8 cellular contexts compared by ENCODE assay signal in genomic region chr6:43247115-43247999, GRCh38. TPM values are rescaled to one million over a fixed set of nuclear protein-coding genes. Genes with fewer than 3 reads are reported as not detected.
DNase-seq lines count a peak whose midpoint lies in the region; ATAC-seq and TF ChIP-seq lines count a peak whose summit lies in the region.

No MANE protein-coding gene starts in this region.

- no peaks in the 10 kb centered on the region for H3K9me3 ChIP-seq in HUES48 (ENCODE audit: control insufficient read depth, insufficient read depth, low read length)
- H3K9me3 ChIP-seq in PC-9 (ENCODE audit: insufficient read depth, low read depth): no peaks in the 10 kb centered on the region

- H3K27me3 ChIP-seq in HUES48 (ENCODE audit: control insufficient read depth, insufficient read depth, low read length) (peaks cover 43% of the 10 kb centered on the region), PC-9 (ENCODE audit: insufficient read depth, low read depth) (peaks cover 26% of the 10 kb centered on the region)

- no peaks in the 10 kb centered on the region for H3K36me3 Mint-ChIP-seq in activated T-helper 17 cell treated with anti-CD3 and anti-CD28 coated beads, Interleukin-2, amount 50 U/mL, for 72 hours (ENCODE audit: low read depth)
- H3K36me3 Mint-ChIP-seq in natural killer cell treated with Interleukin-12 subunit alpha and Interleukin-12 subunit beta and Interleukin-15 and Interleukin-18, amount 100 ng/mL, for 72 hours: no peaks in the 10 kb centered on the region

- no peaks in the 10 kb centered on the region for H3K9me2 ChIP-seq in PC-9 (ENCODE audit: insufficient read depth)

- H3K4me3 Mint-ChIP-seq in activated T-helper 17 cell treated with anti-CD3 and anti-CD28 coated beads, Interleukin-2, amount 50 U/mL, for 72 hours: peak overlapping the region; percentile 95
- H3K4me3 Mint-ChIP-seq in natural killer cell treated with Interleukin-12 subunit alpha and Interleukin-12 subunit beta and Interleukin-15 and Interleukin-18, amount 100 ng/mL, for 72 hours: peak overlapping the region; percentile 86

- no peaks in the 10 kb centered on the region for H4K20me1 ChIP-seq in PC-9 (ENCODE audit: insufficient read depth)

- no peaks in the 10 kb centered on the region for H3K79me2 ChIP-seq in PC-9 (ENCODE audit: low read depth)

- peak overlapping the region; percentile 94 for H3K27ac Mint-ChIP-seq in activated T-helper 17 cell treated with anti-CD3 and anti-CD28 coated beads, Interleukin-2, amount 50 U/mL, for 72 hours
- peak overlapping the region; percentile 67 to 88 for H3K27ac Mint-ChIP-seq in natural killer cell treated with Interleukin-12 subunit alpha and Interleukin-12 subunit beta and Interleukin-15 and Interleukin-18, amount 100 ng/mL, for 72 hours

- H3F3A ChIP-seq in PC-9 (ENCODE audit: insufficient read depth, low read depth): no peaks in the 10 kb centered on the region; the same call in 1 of the 2 replicates

- H3K9ac ChIP-seq in HUES48 (ENCODE audit: low read depth, low read length): no peak overlapping the region

- intact Hi-C loops in PC-9 (cut with micrococcal nuclease; ENCODE audit: unreplicated experiment): no loop called here

- TF ChIP-seq CTCF in PC-9 (conservative IDR thresholded peaks at IDR 0.05) (no peak), fibroblast of the aortic adventitia (IDR thresholded peaks at IDR 0.05; ENCODE audit: insufficient read depth, low read length) (no peak)

- DNase-seq in COLO668 (lab: John Stamatoyannopoulos, UW; ENCODE audit: unreplicated experiment) (peak; percentile 85), PC-9 (peak; percentile 44 to 75), fibroblast of the aortic adventitia (ENCODE audit: low read depth) (peak; percentile 25)
- DNase-seq in natural killer cell treated with Interleukin-12 subunit alpha and Interleukin-12 subunit beta and Interleukin-15 and Interleukin-18, amount 100 ng/mL, for 72 hours (ENCODE audit: low spot score): peak; percentile 81
- DNase-seq in stimulated activated naive CD4-positive, alpha-beta T cell (lab: John Stamatoyannopoulos, UW): peak; percentile 60 to 79 (median 68)

- H3K4me1 ChIP-seq in HUES48 (ENCODE audit: control insufficient read depth, insufficient read depth, low read length) (no peaks in the 10 kb centered on the region; the same call in 1 of the 2 replicates), PC-9 (replicated peaks; ENCODE audit: insufficient read depth) (no peaks in the 10 kb centered on the region)

- ATAC-seq in GM21381 (IDR thresholded peaks at IDR 0.05; ENCODE audit: unreplicated experiment): peak; percentile 83
- ATAC-seq in activated T-helper 17 cell treated with anti-CD3 and anti-CD28 coated beads, Interleukin-2, amount 50 U/mL, for 72 hours (replicated peaks): peak; percentile 97
- peak; percentile 95 for ATAC-seq in natural killer cell treated with Interleukin-12 subunit alpha and Interleukin-12 subunit beta and Interleukin-15 and Interleukin-18, amount 100 ng/mL, for 72 hours

- POLR2A ChIA-PET in PC-9 (lab: Charles Lee; ENCODE audit: unreplicated experiment): interaction anchor here (0.6 kb wide), 1 partner anchor 18 kb away, joined by 3 read pairs; the partner anchor contains the start of gene DNPH1

- H3K9me3 Mint-ChIP-seq in activated T-helper 17 cell treated with anti-CD3 and anti-CD28 coated beads, Interleukin-2, amount 50 U/mL, for 72 hours: no peaks in the 10 kb centered on the region
- H3K9me3 Mint-ChIP-seq in natural killer cell treated with Interleukin-12 subunit alpha and Interleukin-12 subunit beta and Interleukin-15 and Interleukin-18, amount 100 ng/mL, for 72 hours: no peaks in the 10 kb centered on the region

- H2AFZ ChIP-seq in PC-9: peak overlapping the region; percentile 82

- CTCF ChIA-PET in PC-9 (lab: Charles Lee): no interaction called here

- H3K27me3 Mint-ChIP-seq in activated T-helper 17 cell treated with anti-CD3 and anti-CD28 coated beads, Interleukin-2, amount 50 U/mL, for 72 hours: peaks cover 7% of the 10 kb centered on the region
- peaks cover 22% of the 10 kb centered on the region in 2 donors for H3K27me3 Mint-ChIP-seq in natural killer cell treated with Interleukin-12 subunit alpha and Interleukin-12 subunit beta and Interleukin-15 and Interleukin-18, amount 100 ng/mL, for 72 hours

- H3K27ac ChIP-seq in HUES48 (ENCODE audit: low read depth, low read length) (no peak overlapping the region), PC-9 (no peak overlapping the region)

- no TSS peak for BruUV-seq in PC-9 (replicated peaks; lab: Mats Ljungman, UMichigan)

- no peaks in the 10 kb centered on the region for H3K36me3 ChIP-seq in HUES48 (ENCODE audit: control insufficient read depth, insufficient read depth, low read length)
- H3K36me3 ChIP-seq in PC-9 (ENCODE audit: low read depth): no peaks in the 10 kb centered on the region

- peaks cover 14% of the 10 kb centered on the region for H3K4me1 Mint-ChIP-seq in activated T-helper 17 cell treated with anti-CD3 and anti-CD28 coated beads, Interleukin-2, amount 50 U/mL, for 72 hours
- H3K4me1 Mint-ChIP-seq in natural killer cell treated with Interleukin-12 subunit alpha and Interleukin-12 subunit beta and Interleukin-15 and Interleukin-18, amount 100 ng/mL, for 72 hours (ENCODE audit: low read depth in 2 of 2): peaks cover 21 to 26% of the 10 kb centered on the region in 2 donors

- peak overlapping the region; percentile 84 for H3K4me2 ChIP-seq in PC-9

- H3K4me3 ChIP-seq in HUES48 (ENCODE audit: low read depth, low read length) (peak overlapping the region; percentile 80), PC-9 (peak overlapping the region; percentile 52), fibroblast of the aortic adventitia (ENCODE audit: low read depth, low read length) (peak overlapping the region; percentile 58)

RNA-seq across cellular contexts. Expression of gene TTBK1, which starts 4.1 kb away (rescaled TPM):
- 0.07 and 0.15 TPM in 2 replicates for total RNA-seq in PC-9 (2021)
- 1 to 10 TPM; 2.2 to 3.6 TPM for total RNA-seq in activated T-helper 17 cell treated with anti-CD3 and anti-CD28 coated beads, Interleukin-2, amount 50 U/mL, for 72 hours
- total RNA-seq in fibroblast of the aortic adventitia (ENCODE audit: low replicate concordance): not detected in 2 replicates
- total RNA-seq in natural killer cell treated with Interleukin-12 subunit alpha and Interleukin-12 subunit beta and Interleukin-15 and Interleukin-18, amount 100 ng/mL, for 72 hours: under 1 TPM; 0.75 to 0.81 TPM

RNA-seq across cellular contexts. Expression of gene DNPH1, which starts 18.1 kb away (rescaled TPM):
- total RNA-seq in PC-9 (2021): 43.5 and 57.0 TPM in 2 replicates
- 10 to 100 TPM; 42.6 to 57.8 TPM for total RNA-seq in activated T-helper 17 cell treated with anti-CD3 and anti-CD28 coated beads, Interleukin-2, amount 50 U/mL, for 72 hours
- total RNA-seq in fibroblast of the aortic adventitia (ENCODE audit: low replicate concordance): 46.2 and 65.2 TPM in 2 replicates
- total RNA-seq in natural killer cell treated with Interleukin-12 subunit alpha and Interleukin-12 subunit beta and Interleukin-15 and Interleukin-18, amount 100 ng/mL, for 72 hours: 10 to 100 TPM; 15.0 to 32.5 TPM

RNA-seq across cellular contexts. Expression of gene SLC22A7, which starts 50.7 kb away (rescaled TPM):
- total RNA-seq in PC-9 (2021) (not detected in 2 replicates), fibroblast of the aortic adventitia (ENCODE audit: low replicate concordance) (not detected in 2 replicates)
- not detected for total RNA-seq in activated T-helper 17 cell treated with anti-CD3 and anti-CD28 coated beads, Interleukin-2, amount 50 U/mL, for 72 hours
- not detected for total RNA-seq in natural killer cell treated with Interleukin-12 subunit alpha and Interleukin-12 subunit beta and Interleukin-15 and Interleukin-18, amount 100 ng/mL, for 72 hours

Comparison
In these comparisons a context has a peak if more than half of its experiments do, and no peak if none do; other contexts are left out.
1. DNase-seq: peak in every context shown above with its lines; median percentile 85 in COLO668; 81 in natural killer cell treated with Interleukin-12 subunit alpha and Interleukin-12 subunit beta and Interleukin-15 and Interleukin-18, amount 100 ng/mL, for 72 hours; 68 in stimulated activated naive CD4-positive, alpha-beta T cell; 60 in PC-9; 25 in fibroblast of the aortic adventitia.